In genomic region chr13:27321619-27322385, GRCh38 we compare ENCODE assay signal across 27 cellular contexts.
"Had no signal": no experiment of that assay in that cellular context is flagged by ENCODE, and none has a peak within 500 bp of the region (broad histone marks: within the 10 kb centered on the region; RNA-seq: fewer than 3 reads in every experiment).

No MANE protein-coding gene starts in this region.

- H3K9me3 Mint-ChIP-seq: effector memory CD8-positive, alpha-beta T cell; nephron progenitor cell; stimulated activated memory B cell treated with anti-CD40 and anti-IgM and Interleukin-4, amounts not matched to agents 10 μg/mL and 1 μg/mL and 100 μg/mL, for 72 hours had no signal

- H3K4me3 Mint-ChIP-seq: activated naive CD8-positive, alpha-beta T cell; effector memory CD8-positive, alpha-beta T cell; nephron progenitor cell; stimulated activated memory B cell treated with anti-CD40 and anti-IgM and Interleukin-4, amounts not matched to agents 10 μg/mL and 1 μg/mL and 100 μg/mL, for 72 hours; T-helper 17 cell had no signal

- H3K4me1 Mint-ChIP-seq: T-helper 17 cell had no signal

- H3K36me3 Mint-ChIP-seq: activated naive CD8-positive, alpha-beta T cell; stimulated activated memory B cell treated with anti-CD40 and anti-IgM and Interleukin-4, amounts not matched to agents 10 μg/mL and 1 μg/mL and 100 μg/mL, for 72 hours had no signal

- DNase-seq: activated CD4-positive, CD25-positive, alpha-beta regulatory T cell treated with anti-CD3 and anti-CD28 coated beads, Interleukin-2, amount 50 U/mL, for 72 hours; activated naive CD4-positive, alpha-beta T cell; amniotic stem cell; colonic mucosa; dorsolateral prefrontal cortex; effector memory CD8-positive, alpha-beta T cell; esophagus squamous epithelium; heart left ventricle; islet precursor cell; left colon; mesendoderm; mucosa of descending colon; nephron progenitor cell; pancreas; psoas muscle; right cardiac atrium; stimulated activated CD4-positive, alpha-beta T cell treated with anti-CD3 and anti-CD28 coated beads, Interleukin-2, amount 100 ng/mL, for 24 hours; SW 1271; T-helper 17 cell; testis; trophoblast cell; WERI-Rb-1 had no signal

- H3K27ac Mint-ChIP-seq: activated naive CD8-positive, alpha-beta T cell; effector memory CD8-positive, alpha-beta T cell; nephron progenitor cell; stimulated activated memory B cell treated with anti-CD40 and anti-IgM and Interleukin-4, amounts not matched to agents 10 μg/mL and 1 μg/mL and 100 μg/mL, for 72 hours; T-helper 17 cell had no signal

- ATAC-seq: effector memory CD8-positive, alpha-beta T cell; gastroesophageal sphincter; heart left ventricle; left colon; mucosa of descending colon; pancreas; psoas muscle; right cardiac atrium; stimulated activated memory B cell treated with anti-CD40 and anti-IgM and Interleukin-4, amounts not matched to agents 10 μg/mL and 1 μg/mL and 100 μg/mL, for 72 hours; T-helper 17 cell had no signal

- FAIRE-seq: bronchial epithelial cell, endothelial cell of umbilical vein, pancreas had no signal
